Comparison of ENCODE assay signal across 8 cellular contexts in the genomic region with DNA sequence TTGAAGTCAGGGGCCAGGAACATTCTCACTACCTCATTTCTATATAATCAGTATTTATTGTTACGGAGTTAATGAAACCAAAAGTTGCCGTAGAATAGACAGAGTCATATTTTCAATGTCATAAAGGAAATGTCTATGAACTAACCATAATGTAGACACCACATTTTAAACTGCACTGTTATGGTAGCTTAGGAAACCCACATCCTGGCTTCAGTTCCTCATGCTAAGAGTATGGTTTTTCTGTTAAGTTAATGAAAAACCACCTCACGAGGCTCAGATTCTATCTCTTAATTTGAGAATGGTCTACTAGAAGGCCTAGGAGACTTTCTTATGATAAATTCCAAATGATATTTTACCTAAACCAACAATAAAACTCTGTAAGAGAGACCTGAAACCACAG.
DNase-seq lines count a peak whose midpoint lies in the region; ATAC-seq lines count a peak whose summit lies in the region.

No MANE protein-coding gene starts in this region.

- DNase-seq in activated CD4-positive, alpha-beta T cell treated with anti-CD3 and anti-CD28 coated beads, Interleukin-2, amount 10 ng/mL, durations not matched to agents 24 days and 14 days, result peak; percentile 84
- DNase-seq in activated CD4-positive, alpha-beta T cell treated with anti-CD3 and anti-CD28 coated beads for 4 hours, result no peak
- peak; percentile 48 for DNase-seq in KG1 (lab: John Stamatoyannopoulos, UW)
- no peak for DNase-seq in sciatic nerve (ENCODE audit: low spot score)
- DNase-seq in UCSD-AML1 (lab: John Stamatoyannopoulos, UW; ENCODE audit: unreplicated experiment), result no peak
- no peak for DNase-seq in amniotic stem cell (lab: John Stamatoyannopoulos, UW)
- no peak for DNase-seq in stimulated activated CD4-positive, alpha-beta T cell treated with anti-CD3 and anti-CD28 coated beads, Interleukin-4, amount 100 ng/mL, for 24 hours

- no peak overlapping the region for H3K4me3 Mint-ChIP-seq in activated CD4-positive, alpha-beta T cell treated with anti-CD3 and anti-CD28 coated beads, Interleukin-2, amount 10 ng/mL, durations not matched to agents 24 days and 14 days

- no peak overlapping the region for H3K27ac Mint-ChIP-seq in activated CD4-positive, alpha-beta T cell treated with anti-CD3 and anti-CD28 coated beads, Interleukin-2, amount 10 ng/mL, durations not matched to agents 24 days and 14 days

- H3K27me3 Mint-ChIP-seq in activated CD4-positive, alpha-beta T cell treated with anti-CD3 and anti-CD28 coated beads, Interleukin-2, amount 10 ng/mL, durations not matched to agents 24 days and 14 days, result peaks cover 15% of the 10 kb centered on the region

- H3K9me3 Mint-ChIP-seq in activated CD4-positive, alpha-beta T cell treated with anti-CD3 and anti-CD28 coated beads, Interleukin-2, amount 10 ng/mL, durations not matched to agents 24 days and 14 days, result peaks cover 25% of the 10 kb centered on the region

- H3K36me3 Mint-ChIP-seq in activated CD4-positive, alpha-beta T cell treated with anti-CD3 and anti-CD28 coated beads, Interleukin-2, amount 10 ng/mL, durations not matched to agents 24 days and 14 days (ENCODE audit: low read depth), result peaks cover 6% of the 10 kb centered on the region

- ATAC-seq in HG02571 (IDR thresholded peaks at IDR 0.05; ENCODE audit: unreplicated experiment), result peak; percentile 100
- peak; percentile 41 for ATAC-seq in sciatic nerve

- peaks cover 19% of the 10 kb centered on the region for H3K4me1 Mint-ChIP-seq in activated CD4-positive, alpha-beta T cell treated with anti-CD3 and anti-CD28 coated beads, Interleukin-2, amount 10 ng/mL, durations not matched to agents 24 days and 14 days

- intact Hi-C loops in activated CD4-positive, alpha-beta T cell treated with anti-CD3 and anti-CD28 coated beads, Interleukin-2, amount 10 ng/mL, durations not matched to agents 24 days and 14 days (cut with micrococcal nuclease), result loop anchor here (10.0 kb wide), 1 partner anchor 322 kb away; no protein-coding TSS in a partner anchor
- intact Hi-C loops in sciatic nerve (cut with DNase I), result loop anchor here (10.0 kb wide), 1 partner anchor 472 kb away; no protein-coding TSS in a partner anchor

Comparison
In these comparisons a context has a peak if more than half of its experiments do, and no peak if none do; other contexts are left out.
1. DNase-seq: peak in activated CD4-positive, alpha-beta T cell treated with anti-CD3 and anti-CD28 coated beads, Interleukin-2, amount 10 ng/mL, durations not matched to agents 24 days and 14 days (single experiment) and KG1 (single experiment); none in activated CD4-positive, alpha-beta T cell treated with anti-CD3 and anti-CD28 coated beads for 4 hours (0 of 2), sciatic nerve (single experiment), UCSD-AML1 (single experiment), amniotic stem cell (single experiment) and stimulated activated CD4-positive, alpha-beta T cell treated with anti-CD3 and anti-CD28 coated beads, Interleukin-4, amount 100 ng/mL, for 24 hours (single experiment).